13 cellular contexts compared by ENCODE assay signal in the genomic region with DNA sequence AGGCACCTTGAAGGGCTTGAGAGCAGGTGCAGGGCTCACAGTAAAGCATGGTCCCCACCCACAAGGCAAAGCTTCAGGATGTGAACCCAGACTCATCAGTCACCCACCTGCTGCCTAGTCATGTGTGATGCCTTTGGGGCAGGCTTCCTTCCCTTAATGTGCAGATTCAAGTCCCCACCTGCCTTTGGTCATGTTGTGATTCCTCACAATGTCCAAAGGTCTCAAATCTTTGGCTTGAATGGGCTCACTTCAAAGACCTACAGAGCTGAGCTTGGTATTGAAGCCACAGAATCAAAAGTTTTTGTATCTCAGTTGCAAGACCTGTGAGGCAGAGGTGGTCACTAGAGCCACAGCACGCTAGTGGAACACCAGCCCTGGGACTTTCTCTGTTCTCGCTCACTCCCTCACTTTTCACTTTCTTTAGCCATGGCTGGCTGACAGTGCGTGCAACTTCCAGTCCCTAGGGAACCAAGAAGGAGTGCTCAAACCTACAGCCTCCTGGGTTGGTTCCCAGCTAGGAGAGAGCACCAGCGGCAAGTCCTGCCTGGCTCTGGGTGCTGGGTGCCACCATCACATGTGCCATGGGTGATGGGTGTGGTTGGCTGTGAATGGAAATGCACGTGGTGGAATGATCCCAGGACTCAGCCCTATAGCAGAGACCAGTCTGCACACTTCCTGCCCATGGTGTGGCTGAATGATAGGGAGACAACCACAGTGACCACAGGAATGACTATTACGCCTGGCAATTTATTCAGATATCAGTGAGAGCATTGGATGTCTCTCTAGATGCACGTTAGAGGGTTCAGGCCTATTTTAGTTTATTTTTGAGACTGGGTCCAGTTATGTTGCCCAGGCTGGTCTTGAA. TPM values are rescaled to one million over a fixed set of nuclear protein-coding genes. Genes with fewer than 3 reads are reported as not detected.
DNase-seq lines count a peak whose midpoint lies in the region; ATAC-seq, FAIRE-seq and TF ChIP-seq lines count a peak whose summit lies in the region.
"Had no signal": no experiment of that assay in that cellular context is flagged by ENCODE, and none has a peak within 500 bp of the region (broad histone marks: within the 10 kb centered on the region; RNA-seq: fewer than 3 reads in every experiment).

No MANE protein-coding gene starts in this region.

- TF ChIP-seq CTCF in OCI-LY3 (IDR thresholded peaks at IDR 0.05; ENCODE audit: low read depth, low read length): no peak
- no peak for TF ChIP-seq CTCF in osteoblast (IDR thresholded peaks at IDR 0.05; ENCODE audit: extremely low read depth, low read depth, low read length)
- no peak for TF ChIP-seq CTCF in A673 (conservative IDR thresholded peaks at IDR 0.05; ENCODE audit: low read depth, low read length)

- POLR2A ChIA-PET in A673 (lab: Charles Lee; ENCODE audit: low non-redundant PET): no interaction called here

- intact Hi-C loops in A673 (cut with micrococcal nuclease; ENCODE audit: unreplicated experiment): no loop called here

- DNase-seq in NCI-H146 (lab: John Stamatoyannopoulos, UW) (peak; percentile 8), NCI-H146 treated with DMSO at 0.1 percent for 48 hours (lab: John Stamatoyannopoulos, UW; ENCODE audit: unreplicated experiment) (no peak), osteoblast (ENCODE audit: insufficient read length, low spot score, missing footprints) (peak; percentile 38), NCI-H82 treated with DMSO at 0.1 percent for 48 hours (lab: John Stamatoyannopoulos, UW; ENCODE audit: unreplicated experiment) (no peak), A673 (ENCODE audit: low spot score) (no peak), small intestine (no peak)
- DNase-seq: trophoblast cell had no signal

- WGBS in small intestine, 3 donors: 74 to 75% (median 75%) methylated on average over 7 of the region's 7 CpGs

- no TSS peak for BruUV-seq in A673 (replicated peaks; lab: Mats Ljungman, UMichigan)

- H3K9ac ChIP-seq in OCI-LY3 (ENCODE audit: low read length): no peak overlapping the region

- H3K9me3 ChIP-seq in OCI-LY3 (ENCODE audit: insufficient read depth, low read length): no peaks in the 10 kb centered on the region
- H3K9me3 ChIP-seq in osteoblast (ENCODE audit: low read depth, low read length): no peaks in the 10 kb centered on the region
- no peaks in the 10 kb centered on the region for H3K9me3 ChIP-seq in A673 (ENCODE audit: low read depth, low read length, poor library complexity, severe bottlenecking)
- H3K9me3 ChIP-seq in small intestine (ENCODE audit: control insufficient read depth, low read depth): no peaks in the 10 kb centered on the region
- H3K9me3 ChIP-seq: prostate gland had no signal

- peaks cover 49% of the 10 kb centered on the region for H3K4me1 ChIP-seq in OCI-LY3 (ENCODE audit: low read length)
- peaks cover 9% of the 10 kb centered on the region for H3K4me1 ChIP-seq in osteoblast (ENCODE audit: insufficient read depth, low read length)
- no peaks in the 10 kb centered on the region for H3K4me1 ChIP-seq in A673 (ENCODE audit: insufficient read depth, low read length, poor library complexity, severe bottlenecking)
- H3K4me1 ChIP-seq in small intestine (ENCODE audit: control insufficient read depth in 2 of 2, insufficient read depth in 1 of 2, low read depth in 1 of 2, low read length in 1 of 2): no peaks in the 10 kb centered on the region
- H3K4me1 ChIP-seq: prostate gland had no signal

- H3K27me3 ChIP-seq in OCI-LY3 (ENCODE audit: low read depth, low read length) (no peaks in the 10 kb centered on the region), osteoblast (ENCODE audit: insufficient read depth, low read length) (peaks cover 5% of the 10 kb centered on the region), A673 (replicated peaks; ENCODE audit: insufficient read depth, low read depth, low read length, poor library complexity) (no peaks in the 10 kb centered on the region), small intestine (ENCODE audit: control insufficient read depth in 2 of 2, insufficient read depth in 2 of 2, low read length in 2 of 2) (no peaks in the 10 kb centered on the region)

- ATAC-seq in HG02763 (IDR thresholded peaks at IDR 0.05; ENCODE audit: unreplicated experiment): peak; percentile 47
- ATAC-seq: activated naive CD4-positive, alpha-beta T cell treated with anti-CD3 and anti-CD28 coated beads, Interleukin-2, amount 50 U/mL, for 72 hours had no signal

- H3K4me2 ChIP-seq in OCI-LY3 (ENCODE audit: low read length): peak overlapping the region; percentile 21; the same call in 1 of the 2 replicates
- H3K4me2 ChIP-seq in osteoblast (ENCODE audit: insufficient read depth, low read length): no peak overlapping the region
- H3K4me2 ChIP-seq: PC-9 had no signal

- FAIRE-seq in small intestine (lab: Jason Lieb, UNC): no peak
- FAIRE-seq: A204.1 had no signal

- H3K4me3 ChIP-seq in OCI-LY3 (ENCODE audit: low read length) (no peak overlapping the region), osteoblast (ENCODE audit: insufficient read depth, low read length) (no peak overlapping the region), A673 (ENCODE audit: low read depth, low read length, poor library complexity, severe bottlenecking) (no peak overlapping the region), small intestine (ENCODE audit: low read depth in 1 of 2, low read length in 2 of 2) (no peak overlapping the region)
- H3K4me3 ChIP-seq: PC-9, prostate gland had no signal

- H3K79me2 ChIP-seq in OCI-LY3 (ENCODE audit: low read length) (no peaks in the 10 kb centered on the region), osteoblast (ENCODE audit: insufficient read depth, low read length) (no peaks in the 10 kb centered on the region)

- H4K20me1 ChIP-seq in OCI-LY3 (ENCODE audit: insufficient read depth, low read length) (no peaks in the 10 kb centered on the region), osteoblast (ENCODE audit: insufficient read depth, low read length) (no peaks in the 10 kb centered on the region)

- H3K27ac ChIP-seq in OCI-LY3 (ENCODE audit: low read length) (no peak overlapping the region), osteoblast (ENCODE audit: low read depth, low read length) (no peak overlapping the region), A673 (ENCODE audit: low read depth, low read length, poor library complexity, severe bottlenecking) (no peak overlapping the region), small intestine (ENCODE audit: low read depth in 1 of 2, low read length in 1 of 2) (no peak overlapping the region)
- H3K27ac ChIP-seq: PC-9, prostate gland had no signal

- no peak overlapping the region for H2AFZ ChIP-seq in OCI-LY3 (ENCODE audit: low read depth, low read length)
- no peak overlapping the region for H2AFZ ChIP-seq in osteoblast (ENCODE audit: low read length)
- H2AFZ ChIP-seq: PC-9 had no signal

- CTCF ChIA-PET in A673 (lab: Charles Lee): no interaction called here

- no peaks in the 10 kb centered on the region for H3K36me3 ChIP-seq in OCI-LY3 (replicated peaks; ENCODE audit: low read depth, low read length)
- H3K36me3 ChIP-seq in osteoblast (ENCODE audit: insufficient read depth, low read length): no peaks in the 10 kb centered on the region
- H3K36me3 ChIP-seq in A673 (ENCODE audit: insufficient read depth, low read length, poor library complexity, severe bottlenecking): no peaks in the 10 kb centered on the region
- no peaks in the 10 kb centered on the region for H3K36me3 ChIP-seq in small intestine (ENCODE audit: control insufficient read depth in 2 of 2, insufficient read depth in 2 of 2, low read length in 2 of 2)
- H3K36me3 ChIP-seq: prostate gland had no signal

RNA-seq across cellular contexts. Expression of gene CLIC6, which starts 26.4 kb away (rescaled TPM):
- total RNA-seq in osteoblast (under 0.01 TPM in 2 replicates), A673 (2021) (not detected in 2 replicates)
- polyA plus RNA-seq in small intestine: 1 to 10 TPM in 1 of 3 donors, under 1 TPM in 2; 0.22 to 3.2 (median 0.81) TPM
- total RNA-seq: PC-9 had no signal

RNA-seq across cellular contexts. Expression of gene RCAN1, which starts 27.5 kb away (rescaled TPM):
- total RNA-seq in osteoblast: 99.6 and 103 TPM in 2 replicates
- 5.4 and 8.2 TPM in 2 replicates for total RNA-seq in A673 (2021)
- polyA plus RNA-seq in small intestine: 10 to 100 TPM; 23.6 to 38.9 (median 31.6) TPM

Comparison
In these comparisons a context has a peak if more than half of its experiments do, and no peak if none do; other contexts are left out.
1. DNase-seq: peak in NCI-H146 (single experiment) and osteoblast (single experiment); none in NCI-H146 treated with DMSO at 0.1 percent for 48 hours (single experiment), NCI-H82 treated with DMSO at 0.1 percent for 48 hours (single experiment), A673 (single experiment) and small intestine (single experiment).
2. RNA of gene RCAN1, which starts 27.5 kb away (total RNA-seq): 99.6 to 103 TPM in osteoblast; 5.4 to 8.2 TPM in A673; every median in the first group is over 10 times any median in the second.